ENCODE assay signal across 18 cellular contexts in the genomic region with DNA sequence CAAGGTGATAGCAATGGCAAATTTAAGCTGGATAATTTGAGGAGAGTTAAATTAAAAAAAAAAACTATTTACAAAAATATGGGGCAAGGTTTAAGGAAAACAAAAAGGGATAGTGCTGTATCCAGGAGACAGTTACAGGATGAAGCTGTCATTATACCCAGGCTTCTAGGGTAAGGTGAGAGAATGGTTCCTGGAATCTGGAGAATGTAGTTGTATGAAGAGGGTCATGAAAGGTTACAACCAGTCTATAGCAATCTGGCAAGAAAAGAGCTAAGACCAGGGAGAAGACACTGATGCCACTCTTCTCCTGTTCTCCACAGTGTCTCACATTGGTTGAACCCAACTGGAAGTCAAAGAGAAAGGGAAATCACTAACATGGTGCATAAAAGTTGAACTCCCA.
A peak's percentile ranks its signal among the peaks of the same experiment; 100 is the strongest.
DNase-seq lines count a peak whose midpoint lies in the region; ATAC-seq, FAIRE-seq and TF ChIP-seq lines count a peak whose summit lies in the region.
"Had no signal": no experiment of that assay in that cellular context is flagged by ENCODE, and none has a peak within 500 bp of the region (broad histone marks: within the 10 kb centered on the region; RNA-seq: fewer than 3 reads in every experiment).

No MANE protein-coding gene starts in this region.

- H3K27me3 Mint-ChIP-seq in GM23338 (ENCODE audit: insufficient read depth, low read depth, poor library complexity), result no peaks in the 10 kb centered on the region
- no peaks in the 10 kb centered on the region for H3K27me3 Mint-ChIP-seq in WTC11 (ENCODE audit: low read depth)
- H3K27me3 Mint-ChIP-seq: CD4-positive, alpha-beta memory T cell had no signal

- no peaks in the 10 kb centered on the region for H3F3A ChIP-seq in GM23338 (replicated peaks; ENCODE audit: low read depth)

- H4K8ac ChIP-seq in mesendoderm (ENCODE audit: low read depth, low read length) (no peak overlapping the region), neuronal stem cell (ENCODE audit: low read depth, low read length) (no peak overlapping the region)

- H2AK5ac ChIP-seq in mesendoderm (ENCODE audit: low read length), result no peak overlapping the region
- H2AK5ac ChIP-seq in neuronal stem cell (ENCODE audit: low read depth, low read length), result no peak overlapping the region

- H3K9me3 ChIP-seq in neuronal stem cell (replicated peaks in 1 of 2; ENCODE audit: control insufficient read depth in 2 of 2, insufficient read depth in 1 of 2, low read depth in 1 of 2, low read length in 2 of 2) (no peaks in the 10 kb centered on the region), gastroesophageal sphincter (no peaks in the 10 kb centered on the region)

- H2BK12ac ChIP-seq in neuronal stem cell (ENCODE audit: low read length), result no peak overlapping the region

- H4K20me1 ChIP-seq in GM23338 (replicated peaks; ENCODE audit: insufficient read depth), result no peaks in the 10 kb centered on the region

- no peak overlapping the region for H2BK15ac ChIP-seq in mesendoderm (replicated peaks; ENCODE audit: low read depth)
- no peak overlapping the region for H2BK15ac ChIP-seq in neuronal stem cell (ENCODE audit: low read length)

- no peak overlapping the region for H3K9ac ChIP-seq in mesendoderm (ENCODE audit: low read length)
- H3K9ac ChIP-seq in neuronal stem cell (ENCODE audit: low read depth, low read length, poor library complexity), result no peak overlapping the region

- H3K27me3 ChIP-seq in GM23338 (ENCODE audit: insufficient read depth), result no peaks in the 10 kb centered on the region
- H3K27me3 ChIP-seq in mesendoderm (ENCODE audit: insufficient read depth, low read length, poor library complexity), result no peaks in the 10 kb centered on the region
- H3K27me3 ChIP-seq in neuronal stem cell (ENCODE audit: control insufficient read depth in 3 of 3, insufficient read depth in 3 of 3, low read depth in 1 of 3, low read length in 3 of 3), result no peaks in the 10 kb centered on the region
- no peaks in the 10 kb centered on the region for H3K27me3 ChIP-seq in gastroesophageal sphincter

- H3K36me3 ChIP-seq in GM23338 (ENCODE audit: insufficient read depth) (no peaks in the 10 kb centered on the region), mesendoderm (ENCODE audit: control insufficient read depth, insufficient read depth, low read length) (no peaks in the 10 kb centered on the region), neuronal stem cell (replicated peaks in 1 of 2; ENCODE audit: control insufficient read depth in 2 of 2, insufficient read depth in 2 of 2, low read length in 2 of 2) (no peaks in the 10 kb centered on the region), gastroesophageal sphincter (no peaks in the 10 kb centered on the region)

- no peaks in the 10 kb centered on the region for H3K79me2 ChIP-seq in GM23338 (replicated peaks; ENCODE audit: insufficient read depth)
- H3K79me2 ChIP-seq in mesendoderm (ENCODE audit: control insufficient read depth, insufficient read depth, low read length), result no peaks in the 10 kb centered on the region

- H3K36me3 Mint-ChIP-seq in GM23338 (ENCODE audit: low read depth) (no peaks in the 10 kb centered on the region), WTC11 (no peaks in the 10 kb centered on the region)
- H3K36me3 Mint-ChIP-seq: CD4-positive, alpha-beta memory T cell had no signal

- no peak overlapping the region for H3K4me2 ChIP-seq in GM23338
- H3K4me2 ChIP-seq in mesendoderm (ENCODE audit: low read length), result no peak overlapping the region
- no peak overlapping the region for H3K4me2 ChIP-seq in neuronal stem cell (ENCODE audit: insufficient read depth, low read length, poor library complexity, severe bottlenecking)

- DNase-seq in GM23338 (ENCODE audit: low spot score) (peak; percentile 43), WTC11 (ENCODE audit: low spot score) (no peak), mesendoderm (peak; percentile 50), neuronal stem cell (ENCODE audit: low spot score) (no peak), SKM-1 treated with dmso at 0.1 percent for 144 hours (lab: John Stamatoyannopoulos, UW; ENCODE audit: unreplicated experiment) (no peak), urothelium cell line (ENCODE audit: low spot score) (no peak)
- DNase-seq: C1 segment of cervical spinal cord; CD4-positive, alpha-beta memory T cell; COR-L47; DMS153; DND-41; GOT3; H9 had no signal

- POLR2A ChIA-PET in WTC11 (lab: Charles Lee), result no interaction called here

- no peaks in the 10 kb centered on the region for H3K9me3 Mint-ChIP-seq in GM23338
- H3K9me3 Mint-ChIP-seq in WTC11, result no peaks in the 10 kb centered on the region
- H3K9me3 Mint-ChIP-seq: H9 had no signal

- H3K79me1 ChIP-seq in mesendoderm (ENCODE audit: low read length) (no peaks in the 10 kb centered on the region), neuronal stem cell (ENCODE audit: low read depth, low read length) (no peaks in the 10 kb centered on the region)

- H3K56ac ChIP-seq in mesendoderm (ENCODE audit: low read length), result no peak overlapping the region

- no peak for TF ChIP-seq CTCF in GM23338 (conservative IDR thresholded peaks at IDR 0.05; ENCODE audit: low read depth in 2 of 2)
- no peak for TF ChIP-seq CTCF in WTC11 (IDR thresholded peaks at IDR 0.05)
- no peak for TF ChIP-seq CTCF in gastroesophageal sphincter (IDR thresholded peaks at IDR 0.05)

- no peak overlapping the region for H3K4ac ChIP-seq in mesendoderm (ENCODE audit: low read depth, low read length)
- H3K4ac ChIP-seq in neuronal stem cell (ENCODE audit: low read length), result no peak overlapping the region

- FAIRE-seq in urothelium cell line (lab: Jason Lieb, UNC), result no peak
- FAIRE-seq: G401.6, GM12878, GM19239 had no signal

- H3K4me3 ChIP-seq in GM23338, result no peak overlapping the region
- no peak overlapping the region for H3K4me3 ChIP-seq in mesendoderm (ENCODE audit: low read length)
- H3K4me3 ChIP-seq in neuronal stem cell (ENCODE audit: low read length in 2 of 2), result no peak overlapping the region
- H3K4me3 ChIP-seq in gastroesophageal sphincter, result no peak overlapping the region
- H3K4me3 ChIP-seq: GM12878 had no signal

- H2BK5ac ChIP-seq in mesendoderm (ENCODE audit: low read length) (no peak overlapping the region), neuronal stem cell (ENCODE audit: low read length) (no peak overlapping the region)

- H3K4me1 ChIP-seq in GM23338 (ENCODE audit: insufficient read depth) (no peaks in the 10 kb centered on the region), mesendoderm (ENCODE audit: control insufficient read depth, low read depth, low read length) (no peaks in the 10 kb centered on the region), neuronal stem cell (ENCODE audit: control insufficient read depth in 2 of 2, insufficient read depth in 1 of 2, low read depth in 1 of 2, low read length in 2 of 2) (peaks cover 2 to 4% of the 10 kb centered on the region in 2 donors), gastroesophageal sphincter (no peaks in the 10 kb centered on the region)

- H3K18ac ChIP-seq in mesendoderm (ENCODE audit: low read length) (no peak overlapping the region), neuronal stem cell (ENCODE audit: low read length) (no peak overlapping the region)

- H3K27ac Mint-ChIP-seq in GM23338 (no peak overlapping the region), WTC11 (no peak overlapping the region)
- H3K27ac Mint-ChIP-seq: CD4-positive, alpha-beta memory T cell; H9 had no signal

- no peak for TF ChIP-seq EP300 in gastroesophageal sphincter (IDR thresholded peaks at IDR 0.05)

- no peak overlapping the region for H4K91ac ChIP-seq in neuronal stem cell (ENCODE audit: low read depth, low read length, poor library complexity)

- ATAC-seq in GM23338 (peak; percentile 82), WTC11 (peak; percentile 74), gastroesophageal sphincter (no peak)
- ATAC-seq: GM12878, HCT116 had no signal

- no peak overlapping the region for H3K23ac ChIP-seq in mesendoderm (ENCODE audit: low read length)
- no peak overlapping the region for H3K23ac ChIP-seq in neuronal stem cell (ENCODE audit: low read depth, low read length, poor library complexity)

- no peak overlapping the region for H3K27ac ChIP-seq in GM23338 (ENCODE audit: low read depth)
- H3K27ac ChIP-seq in mesendoderm (ENCODE audit: low read depth, low read length), result no peak overlapping the region
- peak overlapping the region; percentile 18 for H3K27ac ChIP-seq in neuronal stem cell (replicated peaks; ENCODE audit: low read length)
- H3K27ac ChIP-seq in gastroesophageal sphincter, result no peak overlapping the region

- H2BK120ac ChIP-seq in mesendoderm (ENCODE audit: low read depth, low read length) (no peak overlapping the region), neuronal stem cell (ENCODE audit: low read depth, low read length) (no peak overlapping the region)

- H3K4me3 Mint-ChIP-seq in GM23338, result no peak overlapping the region
- no peak overlapping the region for H3K4me3 Mint-ChIP-seq in WTC11
- H3K4me3 Mint-ChIP-seq: CD4-positive, alpha-beta memory T cell; H9 had no signal

- H3K14ac ChIP-seq in neuronal stem cell (ENCODE audit: low read length), result no peak overlapping the region

- no peak overlapping the region for H2AFZ ChIP-seq in GM23338
- H2AFZ ChIP-seq in neuronal stem cell (ENCODE audit: low read length), result no peak overlapping the region

- H3K4me1 Mint-ChIP-seq in GM23338 (peaks cover 4% of the 10 kb centered on the region), WTC11 (peaks cover 2% of the 10 kb centered on the region; the same call in 1 of the 2 replicates)
- H3K4me1 Mint-ChIP-seq: CD4-positive, alpha-beta memory T cell had no signal

- H3K9me2 ChIP-seq in GM23338 (ENCODE audit: insufficient read depth), result no peaks in the 10 kb centered on the region

- TF ChIP-seq POLR2A in gastroesophageal sphincter (IDR thresholded peaks at IDR 0.05), result no peak

- CTCF ChIA-PET in WTC11 (lab: Charles Lee), result no interaction called here

- no peak overlapping the region for H4K5ac ChIP-seq in mesendoderm (ENCODE audit: low read length)

TF ChIP-seq in GM23338, 12 proteins besides CTCF, POLR2A, EP300 and RAD21 (continues in another document):
- TF ChIP-seq, protein P1, sequence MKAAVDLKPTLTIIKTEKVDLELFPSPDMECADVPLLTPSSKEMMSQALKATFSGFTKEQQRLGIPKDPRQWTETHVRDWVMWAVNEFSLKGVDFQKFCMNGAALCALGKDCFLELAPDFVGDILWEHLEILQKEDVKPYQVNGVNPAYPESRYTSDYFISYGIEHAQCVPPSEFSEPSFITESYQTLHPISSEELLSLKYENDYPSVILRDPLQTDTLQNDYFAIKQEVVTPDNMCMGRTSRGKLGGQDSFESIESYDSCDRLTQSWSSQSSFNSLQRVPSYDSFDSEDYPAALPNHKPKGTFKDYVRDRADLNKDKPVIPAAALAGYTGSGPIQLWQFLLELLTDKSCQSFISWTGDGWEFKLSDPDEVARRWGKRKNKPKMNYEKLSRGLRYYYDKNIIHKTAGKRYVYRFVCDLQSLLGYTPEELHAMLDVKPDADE (IDR thresholded peaks at IDR 0.05), result no peak

Comparison
In these comparisons a context has a peak if more than half of its experiments do, and no peak if none do; other contexts are left out.
1. DNase-seq: peak in GM23338 (single experiment) and mesendoderm (single experiment); none in WTC11 (single experiment), neuronal stem cell (single experiment), SKM-1 treated with dmso at 0.1 percent for 144 hours (single experiment) and urothelium cell line (single experiment).